In the genomic region with DNA sequence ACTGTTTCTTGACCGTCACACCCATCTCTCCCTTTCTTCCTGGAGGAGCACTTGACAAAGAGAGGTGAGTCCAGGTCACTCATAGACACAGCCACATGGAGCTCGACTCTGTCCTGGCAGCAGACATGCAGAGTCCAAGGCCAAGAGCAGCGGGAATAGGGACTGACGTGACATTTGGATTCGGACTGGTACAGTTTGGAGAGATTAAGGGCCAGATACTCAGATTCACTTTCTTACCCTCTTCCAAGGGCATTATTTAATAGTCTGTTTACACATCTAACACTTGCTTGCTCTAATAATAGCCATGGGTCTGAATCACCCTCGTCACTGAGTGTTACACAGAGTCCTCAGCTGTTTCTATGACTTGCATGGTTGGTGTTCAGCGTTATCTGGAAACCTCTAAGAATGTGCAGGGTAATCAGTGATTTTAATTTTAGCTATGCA, we compare ENCODE assay signal across 13 cellular contexts. TPM values are rescaled to one million over a fixed set of nuclear protein-coding genes. Genes with fewer than 3 reads are reported as not detected.
A peak's percentile ranks its signal among the peaks of the same experiment; 100 is the strongest.
DNase-seq lines count a peak whose midpoint lies in the region; ATAC-seq and TF ChIP-seq lines count a peak whose summit lies in the region.
"Had no signal": no experiment of that assay in that cellular context is flagged by ENCODE, and none has a peak within 500 bp of the region (broad histone marks: within the 10 kb centered on the region; RNA-seq: fewer than 3 reads in every experiment).

No MANE protein-coding gene starts in this region.

- H3K27ac ChIP-seq in AG04450 (ENCODE audit: low read depth, low read length) (no peak overlapping the region), epithelial cell of prostate (peak overlapping the region; percentile 16), lung (ENCODE audit: low read depth in 1 of 2, low read length in 1 of 2) (peak overlapping the region; percentile 21 to 68)
- H3K27ac ChIP-seq in effector memory CD4-positive, alpha-beta T cell (ENCODE audit: insufficient read depth, low read length, poor library complexity, severe bottlenecking): no peak overlapping the region
- H3K27ac ChIP-seq: gastroesophageal sphincter, VCaP had no signal

- POLR2A ChIA-PET in AG04450 (lab: Yijun Ruan, JAX): no interaction called here

- H3K9me3 ChIP-seq in AG04450 (ENCODE audit: control insufficient read depth, insufficient read depth, low read length): no peaks in the 10 kb centered on the region
- H3K9me3 ChIP-seq in lung (ENCODE audit: control insufficient read depth in 2 of 2, insufficient read depth in 1 of 2, low read length in 1 of 2): no peaks in the 10 kb centered on the region
- H3K9me3 ChIP-seq in effector memory CD4-positive, alpha-beta T cell (ENCODE audit: control insufficient read depth, low read length): no peaks in the 10 kb centered on the region
- H3K9me3 ChIP-seq: gastroesophageal sphincter had no signal

- H3K4me1 ChIP-seq in lung (ENCODE audit: control insufficient read depth in 2 of 2, insufficient read depth in 2 of 2, low read length in 2 of 2): peaks cover 0 to 2% of the 10 kb centered on the region in 2 donors
- no peaks in the 10 kb centered on the region for H3K4me1 ChIP-seq in effector memory CD4-positive, alpha-beta T cell (ENCODE audit: control insufficient read depth, insufficient read depth, low read length, poor library complexity, severe bottlenecking)
- H3K4me1 ChIP-seq: gastroesophageal sphincter had no signal

- no peak for TF ChIP-seq CTCF in AG04450 (IDR thresholded peaks at IDR 0.05; ENCODE audit: low read depth, low read length)
- TF ChIP-seq CTCF in lung (IDR thresholded peaks at IDR 0.05; ENCODE audit: control extremely low read depth, extremely low read depth): no peak

- DNase-seq in AG04450 (ENCODE audit: low read depth, low spot score) (peak; percentile 68), M059J (ENCODE audit: low read depth) (peak; percentile 62), epithelial cell of prostate (ENCODE audit: low read depth, low spot score) (no peak), lung (ENCODE audit: low spot score) (peak; percentile 38), DMS 273 (lab: John Stamatoyannopoulos, UW; ENCODE audit: unreplicated experiment) (no peak), HuH-7 (ENCODE audit: low spot score) (no peak)
- no peak for DNase-seq in effector memory CD4-positive, alpha-beta T cell
- DNase-seq in effector CD4-positive, alpha-beta T cell: no peak
- DNase-seq: activated T-cell treated with anti-CD3 and anti-CD28 coated beads for 4 hours; Kasumi-1; stimulated activated naive CD4-positive, alpha-beta T cell had no signal

- CTCF ChIA-PET in AG04450 (lab: Charles Lee): no interaction called here

- WGBS in lung, 2 donors: 50 to 70% methylated on average over 7 of the region's 7 CpGs

- H3K27me3 ChIP-seq in AG04450 (ENCODE audit: control insufficient read depth, insufficient read depth, low read length) (no peaks in the 10 kb centered on the region), lung (ENCODE audit: control insufficient read depth, insufficient read depth) (no peaks in the 10 kb centered on the region)
- H3K27me3 ChIP-seq in effector memory CD4-positive, alpha-beta T cell (replicated peaks; ENCODE audit: control insufficient read depth, insufficient read depth, low read length, poor library complexity, severe bottlenecking): no peaks in the 10 kb centered on the region
- H3K27me3 ChIP-seq: gastroesophageal sphincter had no signal

- no peaks in the 10 kb centered on the region for H3K36me3 ChIP-seq in lung (ENCODE audit: control insufficient read depth in 2 of 2, insufficient read depth in 2 of 2, low read length in 2 of 2)
- H3K36me3 ChIP-seq in effector memory CD4-positive, alpha-beta T cell (ENCODE audit: control insufficient read depth, insufficient read depth, low read length): no peaks in the 10 kb centered on the region
- H3K36me3 ChIP-seq: gastroesophageal sphincter had no signal

- no peak overlapping the region for H3K4me3 ChIP-seq in AG04450 (ENCODE audit: low read depth, low read length)
- no peak overlapping the region for H3K4me3 ChIP-seq in lung
- H3K4me3 ChIP-seq in effector memory CD4-positive, alpha-beta T cell (ENCODE audit: insufficient read depth, low read depth, low read length, poor library complexity, severe bottlenecking): no peak overlapping the region
- H3K4me3 ChIP-seq: gastroesophageal sphincter had no signal

- peak; percentile 77 for ATAC-seq in lung (ENCODE audit: insufficient read depth, low FRiP score)
- ATAC-seq: gastroesophageal sphincter had no signal

RNA-seq across cellular contexts. Expression of a gene that starts 39.2 kb away (rescaled TPM):
- polyA plus RNA-seq in AG04450 (2011; rRNA removed) (1.2 and 1.5 TPM in 2 replicates), lung (10 to 100 TPM; 10.3 to 12.0 TPM)
- 2.2 and 2.3 TPM in 2 replicates for polyA minus RNA-seq in AG04450 (2011; rRNA and poly(A)+ RNA removed)
- total RNA-seq in M059J (2014; rRNA removed; shearing (Covaris generic)): 3.4 and 3.7 TPM in 2 replicates
- 10 to 100 TPM; 24.3 to 24.9 TPM for total RNA-seq in lung

RNA-seq across cellular contexts. Expression of a gene that starts 55.1 kb away (rescaled TPM):
- polyA plus RNA-seq in AG04450 (2011; rRNA removed): 0.10 and 0.14 TPM in 2 replicates
- polyA minus RNA-seq in AG04450 (2011; rRNA and poly(A)+ RNA removed): 0.09 and 0.17 TPM in 2 replicates
- 0.02 and 0.05 TPM in 2 replicates for total RNA-seq in M059J (2014; rRNA removed; shearing (Covaris generic))
- 1 to 10 TPM in 1 of 2 donors, under 1 TPM in 1; 0.68 to 2.3 TPM for total RNA-seq in lung
- 1 to 10 TPM in 1 of 2 donors, under 1 TPM in 1; 0.33 to 1.1 TPM for polyA plus RNA-seq in lung
- total RNA-seq: gastroesophageal sphincter had no signal

Comparison
In these comparisons a context has a peak if more than half of its experiments do, and no peak if none do; other contexts are left out.
1. DNase-seq: peak in AG04450 (single experiment), M059J (single experiment) and lung (single experiment); none in epithelial cell of prostate (single experiment), DMS 273 (single experiment), effector memory CD4-positive, alpha-beta T cell (0 of 3), HuH-7 (single experiment) and effector CD4-positive, alpha-beta T cell (single experiment).
2. H3K27ac ChIP-seq: peak in epithelial cell of prostate (single experiment) and lung (2 of 2); none in AG04450 (single experiment) and effector memory CD4-positive, alpha-beta T cell (single experiment).